1 cellular context compared by ENCODE assay signal in the genomic region with DNA sequence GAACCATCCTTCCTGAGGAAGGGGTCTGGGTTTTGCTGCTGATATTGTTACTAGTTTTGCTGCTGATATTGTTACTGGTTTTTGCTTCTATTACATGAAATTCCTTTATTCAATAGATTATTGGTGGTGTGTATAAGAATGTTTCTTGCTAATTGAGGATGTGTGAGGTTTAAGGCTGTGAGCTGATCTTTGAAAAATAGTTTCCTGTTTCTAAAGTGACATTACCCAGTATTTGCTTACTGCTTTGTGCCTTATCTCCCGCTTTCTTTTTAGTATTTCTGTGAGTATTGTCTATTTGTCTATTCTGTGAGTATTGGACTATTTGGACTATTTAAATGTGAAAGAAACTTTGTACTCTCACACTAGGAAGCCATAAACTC.
TF ChIP-seq lines count a peak whose summit lies in the region.

No MANE protein-coding gene starts in this region.

TF ChIP-seq in H1, 55 proteins besides CTCF, POLR2A, EP300 and RAD21:
- no peak for TF ChIP-seq SP4 (IDR thresholded peaks at IDR 0.05; ENCODE audit: low read length)
- TF ChIP-seq SIRT6 (IDR thresholded peaks at IDR 0.05; ENCODE audit: low read length): no peak
- no peak for TF ChIP-seq BCL11A (IDR thresholded peaks at IDR 0.05; ENCODE audit: low read depth in 2 of 2, low read length in 2 of 2)
- no peak for TF ChIP-seq CBX8 (IDR thresholded peaks at IDR 0.05; ENCODE audit: borderline replicate concordance, low read depth, low read length)
- no peak for TF ChIP-seq TBP (IDR thresholded peaks at IDR 0.05; ENCODE audit: low read depth, low read length)
- TF ChIP-seq SAP30 (IDR thresholded peaks at IDR 0.05; ENCODE audit: insufficient read depth, insufficient replicate concordance, low read length): no peak
- no peak for TF ChIP-seq CHD1 (IDR thresholded peaks at IDR 0.05; ENCODE audit: low read depth, low read length)
- TF ChIP-seq NRF1 (IDR thresholded peaks at IDR 0.05; ENCODE audit: low read depth, low read length): no peak
- TF ChIP-seq TAF7 (optimal IDR thresholded peaks at IDR 0.05; ENCODE audit: borderline replicate concordance, low read depth, low read length): no peak
- TF ChIP-seq SP1 (IDR thresholded peaks at IDR 0.05; ENCODE audit: low read depth, low read length): no peak
- no peak for TF ChIP-seq BRCA1 (IDR thresholded peaks at IDR 0.05; ENCODE audit: low read depth, low read length)
- TF ChIP-seq CBX5 (IDR thresholded peaks at IDR 0.05; ENCODE audit: low read depth, low read length): no peak
- no peak for TF ChIP-seq SRF (IDR thresholded peaks at IDR 0.05; ENCODE audit: low read depth, low read length)
- no peak for TF ChIP-seq GTF2F1 (IDR thresholded peaks at IDR 0.05; ENCODE audit: borderline replicate concordance, low read depth, low read length)
- TF ChIP-seq RFX5 (IDR thresholded peaks at IDR 0.05; ENCODE audit: borderline replicate concordance, low read depth, low read length): no peak
- no peak for TF ChIP-seq TAF1 (IDR thresholded peaks at IDR 0.05; ENCODE audit: low read depth, low read length)
- TF ChIP-seq CEBPB (IDR thresholded peaks at IDR 0.05; ENCODE audit: low read depth, low read length): no peak
- TF ChIP-seq RBBP5 (IDR thresholded peaks at IDR 0.05; ENCODE audit: borderline replicate concordance, low read depth, low read length): no peak
